1 cellular context compared by ENCODE assay signal in genomic region chr5:124178050-124178449, GRCh38.
TF ChIP-seq lines count a peak whose summit lies in the region.

No MANE protein-coding gene starts in this region.

TF ChIP-seq in GM23338, 12 proteins besides CTCF, POLR2A, EP300 and RAD21:
- TF ChIP-seq REST (IDR thresholded peaks at IDR 0.05; ENCODE audit: unreplicated experiment) (no peak), JUNB (IDR thresholded peaks at IDR 0.05; ENCODE audit: unreplicated experiment) (no peak), CREB1 (CRISPR knock-in tag; IDR thresholded peaks at IDR 0.05; ENCODE audit: low read depth) (no peak), NANOG (IDR thresholded peaks at IDR 0.05; ENCODE audit: borderline replicate concordance) (no peak), EZH2 (IDR thresholded peaks at IDR 0.05; ENCODE audit: low read depth, unreplicated experiment) (no peak), ZNF114 (CRISPR knock-in tag; IDR thresholded peaks at IDR 0.05) (no peak), ETS1 (IDR thresholded peaks at IDR 0.05) (no peak), ZNF331 (CRISPR knock-in tag; IDR thresholded peaks at IDR 0.05; ENCODE audit: low read depth) (no peak), POLR2AphosphoS5 (IDR thresholded peaks at IDR 0.05; ENCODE audit: low read depth) (no peak), EZH2phosphoT487 (IDR thresholded peaks at IDR 0.05; ENCODE audit: unreplicated experiment) (no peak), STAT1 (IDR thresholded peaks at IDR 0.05; ENCODE audit: unreplicated experiment) (no peak), ZNF462 (CRISPR knock-in tag; IDR thresholded peaks at IDR 0.05) (no peak)
